Comparison of ENCODE assay signal across 25 cellular contexts in the genomic region with DNA sequence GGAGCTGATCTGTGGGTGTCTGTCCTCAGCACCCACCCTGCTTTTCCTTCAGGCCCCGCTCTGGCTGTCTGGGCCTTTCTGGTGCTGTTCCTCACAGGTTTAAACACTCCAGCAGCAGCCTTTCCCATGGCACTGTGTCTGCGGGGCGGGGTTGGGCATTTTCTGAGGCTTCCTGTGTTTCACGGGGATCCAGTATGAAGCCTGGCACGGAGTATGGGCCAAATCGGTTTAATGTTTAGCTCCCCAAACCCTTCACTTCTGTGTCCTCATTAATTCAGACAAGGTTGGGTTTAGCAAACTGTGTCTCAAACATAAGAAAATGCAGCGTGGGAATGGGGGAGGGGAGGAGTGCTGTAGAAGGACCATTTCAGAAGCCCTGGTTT. TPM values are rescaled to one million over a fixed set of nuclear protein-coding genes. Genes with fewer than 3 reads are reported as not detected.
DNase-seq lines count a peak whose midpoint lies in the region; ATAC-seq, FAIRE-seq and TF ChIP-seq lines count a peak whose summit lies in the region.
"Had no signal": no experiment of that assay in that cellular context is flagged by ENCODE, and none has a peak within 500 bp of the region (broad histone marks: within the 10 kb centered on the region; RNA-seq: fewer than 3 reads in every experiment).

No MANE protein-coding gene starts in this region.

- CTCF ChIA-PET in H1 (lab: Charles Lee; ENCODE audit: partially characterized antibody), result interaction anchor here (0.9 to 1.6 kb wide), 6 partner anchors 16 to 88 kb away, joined by 3 to 6 read pairs (median 4); no protein-coding TSS in a partner anchor

- H3K4ac ChIP-seq in H1 (replicated peaks; ENCODE audit: insufficient read length, low read depth, low read length), result no peak overlapping the region
- peak overlapping the region in 1 of 2 experiments; percentile 24 for H3K4ac ChIP-seq in mesenchymal stem cell (ENCODE audit: low read depth in 1 of 2, low read length in 2 of 2)

- no peak for TF ChIP-seq EP300 in H1 (IDR thresholded peaks at IDR 0.05; ENCODE audit: borderline replicate concordance in 1 of 2, low read depth in 2 of 2, low read length in 2 of 2)

- no peak overlapping the region for H2BK12ac ChIP-seq in H1 (ENCODE audit: low read depth, low read length)
- H2BK12ac ChIP-seq in mesenchymal stem cell (ENCODE audit: low read length in 2 of 2), result no peak overlapping the region

- H3K79me1 ChIP-seq in H1 (ENCODE audit: low read depth, low read length), result no peaks in the 10 kb centered on the region
- peaks cover 29% of the 10 kb centered on the region for H3K79me1 ChIP-seq in mesenchymal stem cell (replicated peaks; ENCODE audit: low read length, poor library complexity, severe bottlenecking)

- no peaks in the 10 kb centered on the region for H3K23me2 ChIP-seq in H1 (ENCODE audit: low read depth, low read length)

- 78 to 84% (median 80%) methylated on average over 7 of the region's 7 CpGs for WGBS in heart left ventricle, 4 donors
- WGBS in H1 (ENCODE audit: extremely low coverage in 1 of 2, insufficient coverage in 1 of 2, insufficient read length in 1 of 2, insufficient replicate concordance in 2 of 2, low coverage in 1 of 2, low lambda C conversion rate in 2 of 2, missing lambda C conversion rate in 1 of 2), 2 experiments, result 87% methylated on average over 7 of the region's 7 CpGs; no CpG with 5 or more reads in 1 of the 2 experiments
- 86% methylated on average over 7 of the region's 7 CpGs for WGBS in mesenchymal stem cell

- H3K79me2 ChIP-seq in H1 (ENCODE audit: control insufficient read depth in 1 of 2, insufficient read depth in 2 of 2, low read length in 2 of 2), result no peaks in the 10 kb centered on the region

- H3K14ac ChIP-seq in H1 (ENCODE audit: insufficient read length), result no peak overlapping the region
- H3K14ac ChIP-seq in mesenchymal stem cell (ENCODE audit: low read length in 2 of 2), result no peak overlapping the region

- H4K8ac ChIP-seq in H1 (ENCODE audit: extremely low read depth, insufficient read depth, low read length) (peak overlapping the region; percentile 51; the same call in 1 of the 2 replicates), mesenchymal stem cell (ENCODE audit: low read length) (peak overlapping the region; percentile 61)

- H2BK120ac ChIP-seq in H1 (replicated peaks; ENCODE audit: low read depth, low read length) (no peak overlapping the region), mesenchymal stem cell (ENCODE audit: low read depth, low read length) (peak overlapping the region; percentile 52)

- no peak overlapping the region for H4K91ac ChIP-seq in H1 (replicated peaks; ENCODE audit: insufficient read length, low read length)
- H4K91ac ChIP-seq in mesenchymal stem cell (ENCODE audit: low read length), result peak overlapping the region; percentile 61

- no peak for ATAC-seq in heart left ventricle
- ATAC-seq: activated CD8-positive, alpha-beta memory T cell treated with anti-CD3 and anti-CD28 coated beads, Interleukin-2, amount 10 ng/mL, durations not matched to agents 7 days and 5 days; foreskin keratinocyte; K562; T-cell had no signal

- DNase-seq in left ventricle myocardium inferior (no peak), heart left ventricle (no peak), H1 (ENCODE audit: low read depth in 1 of 2, low spot score in 2 of 2) (no peak), mesenchymal stem cell (no peak), uterus (no peak), posterior vena cava (ENCODE audit: low spot score) (no peak), NCI-H1930 (lab: John Stamatoyannopoulos, UW) (no peak), substantia nigra (lab: John Stamatoyannopoulos, UW) (no peak)
- DNase-seq: activated CD4-positive, alpha-beta T cell treated with anti-CD3 and anti-CD28 coated beads, Interleukin-2, amount 10 ng/mL, durations not matched to agents 24 days and 14 days; activated CD8-positive, alpha-beta memory T cell treated with anti-CD3 and anti-CD28 coated beads, Interleukin-2, amount 10 ng/mL, durations not matched to agents 7 days and 5 days; adrenal gland; DND-41; erythroblast; foreskin keratinocyte; GOT3; hypothalamus; NCI-H774; nucleus accumbens; right cardiac atrium; SHP77 treated with DMSO at 0.1 percent for 48 hours; T-cell had no signal

- H3K9ac ChIP-seq in H1 (replicated peaks in 1 of 4; ENCODE audit: extremely low read depth in 1 of 4, low read depth in 3 of 4, low read length in 3 of 4), result no peak overlapping the region
- no peak overlapping the region for H3K9ac ChIP-seq in mesenchymal stem cell (ENCODE audit: low read length)

- POLR2A ChIA-PET in H1 (lab: Charles Lee; ENCODE audit: partially characterized antibody), result interaction anchor here (1.0 kb wide), 1 partner anchor 16 kb away, joined by 5 read pairs; no protein-coding TSS in a partner anchor

- no peak overlapping the region for H2BK5ac ChIP-seq in H1 (ENCODE audit: low read depth, low read length)
- H2BK5ac ChIP-seq in mesenchymal stem cell (ENCODE audit: low read depth, low read length, poor library complexity, severe bottlenecking), result no peak overlapping the region

- H3K9me3 ChIP-seq in left ventricle myocardium inferior (replicated peaks) (no peaks in the 10 kb centered on the region), heart left ventricle (no peaks in the 10 kb centered on the region), H1 (ENCODE audit: insufficient read depth in 2 of 2, low read depth in 1 of 2, low read length in 1 of 2) (no peaks in the 10 kb centered on the region), mesenchymal stem cell (ENCODE audit: control insufficient read depth, low read length) (no peaks in the 10 kb centered on the region), uterus (no peaks in the 10 kb centered on the region)
- H3K9me3 ChIP-seq: adrenal gland, suprapubic skin had no signal

- H3K4me3 ChIP-seq in left ventricle myocardium inferior (no peak overlapping the region), heart left ventricle (no peak overlapping the region), H1 (ENCODE audit: extremely low read depth in 1 of 4, insufficient read depth in 2 of 4, low read depth in 3 of 4, low read length in 4 of 4) (no peak overlapping the region), mesenchymal stem cell (ENCODE audit: insufficient read depth in 1 of 2, low read depth in 1 of 2, low read length in 2 of 2) (no peak overlapping the region), uterus (no peak overlapping the region)
- H3K4me3 ChIP-seq: adrenal gland, cardiac muscle cell, K562, suprapubic skin had no signal

- H4K5ac ChIP-seq in H1 (ENCODE audit: insufficient read length, low read depth, low read length), result no peak overlapping the region

- no peak overlapping the region for H2BK20ac ChIP-seq in H1 (ENCODE audit: low read length)

- H3K27me3 ChIP-seq in left ventricle myocardium inferior (ENCODE audit: low read depth) (no peaks in the 10 kb centered on the region), heart left ventricle (no peaks in the 10 kb centered on the region), H1 (replicated peaks in 1 of 4; ENCODE audit: control insufficient read depth in 3 of 4, extremely low read depth in 1 of 4, insufficient read depth in 3 of 4, low read length in 3 of 4) (no peaks in the 10 kb centered on the region), mesenchymal stem cell (ENCODE audit: control insufficient read depth in 1 of 2, insufficient read depth in 1 of 2, low read length in 2 of 2) (no peaks in the 10 kb centered on the region), uterus (no peaks in the 10 kb centered on the region)
- H3K27me3 ChIP-seq: adrenal gland, cardiac muscle cell, foreskin keratinocyte, suprapubic skin had no signal

- H2AK5ac ChIP-seq in H1 (ENCODE audit: low read depth, low read length) (no peak overlapping the region), mesenchymal stem cell (ENCODE audit: low read length, severe bottlenecking) (peak overlapping the region; percentile 27)

- no peak overlapping the region for H2BK15ac ChIP-seq in H1 (ENCODE audit: low read length)
- no peak overlapping the region for H2BK15ac ChIP-seq in mesenchymal stem cell (ENCODE audit: low read depth, poor library complexity, severe bottlenecking)

- TF ChIP-seq CTCF in left ventricle myocardium inferior (IDR thresholded peaks at IDR 0.05; ENCODE audit: borderline replicate concordance), result no peak
- no peak for TF ChIP-seq CTCF in heart left ventricle (IDR thresholded peaks at IDR 0.05)
- no peak for TF ChIP-seq CTCF in H1 (IDR thresholded peaks at IDR 0.05; ENCODE audit: control extremely low read depth in 1 of 3, insufficient read depth in 1 of 3, low read depth in 1 of 3, low read length in 3 of 3)
- TF ChIP-seq CTCF in uterus (IDR thresholded peaks at IDR 0.05), result no peak

- H3K18ac ChIP-seq in H1 (ENCODE audit: extremely low read depth, low read length) (no peak overlapping the region), mesenchymal stem cell (ENCODE audit: low read depth in 1 of 2, low read length in 2 of 2) (peak overlapping the region; percentile 21 to 60)

- H3K36me3 ChIP-seq in left ventricle myocardium inferior (no peaks in the 10 kb centered on the region), heart left ventricle (no peaks in the 10 kb centered on the region), H1 (ENCODE audit: control insufficient read depth in 2 of 4, insufficient read depth in 4 of 4, low read length in 3 of 4) (no peaks in the 10 kb centered on the region), mesenchymal stem cell (ENCODE audit: control insufficient read depth in 1 of 2, insufficient read depth in 2 of 2, low read depth in 1 of 2, low read length in 2 of 2) (no peaks in the 10 kb centered on the region), uterus (no peaks in the 10 kb centered on the region)
- H3K36me3 ChIP-seq: adrenal gland, cardiac muscle cell, suprapubic skin had no signal

- H3K27ac ChIP-seq in left ventricle myocardium inferior (replicated peaks) (peak overlapping the region; percentile 42), heart left ventricle (peak overlapping the region in 3 of 12 donors; percentile 8 to 37 (median 34)), H1 (ENCODE audit: low read depth, low read length) (no peak overlapping the region), mesenchymal stem cell (ENCODE audit: low read length, poor library complexity, severe bottlenecking) (no peak overlapping the region), uterus (peak overlapping the region; percentile 61 to 76), substantia nigra (ENCODE audit: low read depth, low read length, poor library complexity, severe bottlenecking) (no peak overlapping the region)
- H3K27ac ChIP-seq: adrenal gland, cardiac muscle cell, foreskin keratinocyte, suprapubic skin had no signal

- H3K23ac ChIP-seq in H1 (ENCODE audit: insufficient read length), result no peak overlapping the region
- no peak overlapping the region for H3K23ac ChIP-seq in mesenchymal stem cell (ENCODE audit: low read length in 2 of 2)

- TF ChIP-seq RAD21 in H1 (IDR thresholded peaks at IDR 0.05 in 1 of 2, conservative IDR thresholded peaks at IDR 0.05 in 1 of 2; ENCODE audit: low read depth in 2 of 2, low read length in 2 of 2), result no peak

- no peak overlapping the region for H3K4me2 ChIP-seq in H1 (ENCODE audit: insufficient read depth in 1 of 2, low read depth in 2 of 2, low read length in 2 of 2)
- H3K4me2 ChIP-seq in mesenchymal stem cell (ENCODE audit: low read length, poor library complexity, severe bottlenecking), result no peak overlapping the region

- H3K4me1 ChIP-seq in left ventricle myocardium inferior, result peaks cover 60% of the 10 kb centered on the region
- H3K4me1 ChIP-seq in heart left ventricle, result peaks cover 0 to 86% (median 16%) of the 10 kb centered on the region in 12 donors
- peaks cover 0 to 2% (median 0%) of the 10 kb centered on the region in 4 experiments; a peak in 2 of 7 replicates for H3K4me1 ChIP-seq in H1 (replicated peaks in 1 of 4; ENCODE audit: control insufficient read depth in 3 of 4, insufficient read depth in 4 of 4, low read length in 3 of 4)
- peaks cover 16% of the 10 kb centered on the region for H3K4me1 ChIP-seq in mesenchymal stem cell (ENCODE audit: control insufficient read depth, insufficient read depth, low read depth, low read length)
- H3K4me1 ChIP-seq in uterus, result peaks cover 0 to 13% of the 10 kb centered on the region in 2 donors

- no peak overlapping the region for H3K56ac ChIP-seq in H1 (replicated peaks; ENCODE audit: insufficient read length, low read depth, low read length)

- intact Hi-C loops in left ventricle myocardium inferior (cut with micrococcal nuclease), result no loop called here
- intact Hi-C loops in heart left ventricle (cut with DNase I), result loop anchor here in 1 of 10 donors (5.0 kb wide), 1 partner anchor 35 kb away; no protein-coding TSS in a partner anchor
- intact Hi-C loops in uterus (cut with DNase I; ENCODE audit: low total_unique reads), result no loop called here
- intact Hi-C loops in posterior vena cava (cut with DNase I), result no loop called here

- no peaks in the 10 kb centered on the region for H4K20me1 ChIP-seq in H1 (replicated peaks in 1 of 2; ENCODE audit: control insufficient read depth in 1 of 2, insufficient read depth in 2 of 2, low read length in 2 of 2)

- H2AFZ ChIP-seq in H1 (ENCODE audit: low read length), result no peak overlapping the region
- H2AFZ ChIP-seq in mesenchymal stem cell (ENCODE audit: low read depth, low read length), result no peak overlapping the region

- TF ChIP-seq POLR2A in heart left ventricle (IDR thresholded peaks at IDR 0.05) (no peak), H1 (IDR thresholded peaks at IDR 0.05; ENCODE audit: control extremely low read depth in 1 of 2, low read depth in 2 of 2, low read length in 2 of 2) (no peak), uterus (IDR thresholded peaks at IDR 0.05) (no peak)

- FAIRE-seq in H1 (lab: Jason Lieb, UNC), result no peak
- FAIRE-seq: K562, keratinocyte had no signal

RNA-seq across cellular contexts. Expression of gene HPCAL1, which starts 44.8 kb away (rescaled TPM):
- 29.4 TPM for total RNA-seq in left ventricle myocardium inferior
- 10 to 100 TPM; 18.9 to 63.2 (median 40.5) TPM for total RNA-seq in heart left ventricle
- polyA plus RNA-seq in heart left ventricle, result 10 to 100 TPM; 30.8 to 42.6 TPM
- 8.6 and 8.7 TPM in 2 replicates for total RNA-seq in H1 (2021; fragmentation: NEBNext Ultra II Directional; extraction: Animal tissue kit (Norgen Biotek cat#: 25700))
- polyA plus RNA-seq in H1 (2011; rRNA removed), result 5.8 and 11.5 TPM in 2 replicates
- polyA plus RNA-seq in H1 (2011; cell fraction: cytosol; rRNA removed), result 5.9 TPM
- 9.7 TPM for polyA plus RNA-seq in H1 (2011; cell fraction: nucleus; rRNA removed)
- polyA plus RNA-seq in H1 (2012, experiment 1 of 2), result 4.4 to 8.2 TPM (median 6.6 TPM) in 4 replicates
- polyA plus RNA-seq in H1 (2012, experiment 2 of 2), result 6.9 TPM
- polyA plus RNA-seq in H1 (2013, experiment 1 of 2), result 7.8 TPM
- polyA plus RNA-seq in H1 (2013, experiment 2 of 2), result 8.1 TPM
- 2.1 and 2.6 TPM in 2 replicates for polyA minus RNA-seq in H1 (2011; rRNA and poly(A)+ RNA removed)
- 4.3 TPM for polyA minus RNA-seq in H1 (2011; cell fraction: cytosol; rRNA and poly(A)+ RNA removed)
- polyA minus RNA-seq in H1 (2011; cell fraction: nucleus; rRNA and poly(A)+ RNA removed), result 3.9 TPM
- 35.6 TPM for polyA plus RNA-seq in mesenchymal stem cell (2013, experiment 1 of 2)
- polyA plus RNA-seq in mesenchymal stem cell (2013, experiment 2 of 2), result 36.5 TPM
- 100 to 1,000 TPM in 1 of 4 donors, 10 to 100 TPM in 3; 11.1 to 122 (median 48.9) TPM for total RNA-seq in uterus
- 10 to 100 TPM; 21.6 to 26.0 TPM for total RNA-seq in posterior vena cava

Comparison
In these comparisons a context has a peak if more than half of its experiments do, and no peak if none do; other contexts are left out.
1. H3K27ac ChIP-seq: peak in left ventricle myocardium inferior (single experiment) and uterus (2 of 2); none in H1 (single experiment), mesenchymal stem cell (single experiment) and substantia nigra (single experiment).